8 cellular contexts compared by ENCODE assay signal in the genomic region with DNA sequence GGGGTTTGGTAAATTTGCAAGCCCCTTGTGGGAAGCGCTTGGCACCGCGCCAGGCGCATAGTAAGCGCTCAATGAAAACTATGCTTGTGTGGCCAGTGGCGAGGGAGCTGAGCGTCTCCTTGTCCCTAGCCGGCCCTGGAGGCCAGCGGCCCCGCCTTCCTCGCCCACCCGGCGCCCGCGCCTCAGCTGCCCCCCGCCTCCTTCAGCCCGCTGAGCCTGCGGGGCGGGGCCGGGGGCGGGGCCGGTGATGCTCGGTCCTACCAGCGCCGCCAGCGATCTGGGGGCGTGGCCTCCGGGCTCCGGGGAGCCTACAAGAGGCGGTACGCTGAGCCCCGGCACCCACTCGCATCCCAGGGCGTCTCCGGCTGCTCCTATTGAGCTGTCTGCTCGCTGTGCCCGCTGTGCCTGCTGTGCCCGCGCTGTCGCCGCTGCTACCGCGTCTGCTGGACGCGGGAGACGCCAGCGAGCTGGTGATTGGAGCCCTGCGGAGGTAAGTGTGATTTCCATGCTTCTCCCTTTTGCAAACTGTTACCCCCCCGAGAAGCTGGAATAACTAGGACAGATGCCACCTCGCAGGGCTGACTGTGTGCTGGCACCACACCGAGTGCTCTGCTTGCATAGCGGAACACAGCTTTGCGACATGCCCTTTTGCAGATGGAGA. TPM values are rescaled to one million over a fixed set of nuclear protein-coding genes. Genes with fewer than 3 reads are reported as not detected.
A peak's percentile ranks its signal among the peaks of the same experiment; 100 is the strongest.
DNase-seq lines count a peak whose midpoint lies in the region; ATAC-seq and TF ChIP-seq lines count a peak whose summit lies in the region.

TSS of gene CRISPLD2 (plus strand) at position 342 of the 661 bp plus-strand sequence. CDS start 18,511 bp downstream, outside the sequence.

- peak within 1 kb of the TSS; percentile 81 to 99 (median 96) for H3K4me2 ChIP-seq in BLaER1 treated with 17β-estradiol and CSF1 and Interleukin-3, amounts not matched to agents 10 nM and 100 nM

- peak in 1 of 2 donors; percentile 87 for TF ChIP-seq POLR2A in lower leg skin (IDR thresholded peaks at IDR 0.05)

- peaks cover 0 to 28% (median 19%) of the 10 kb centered on the region in 11 experiments; a peak in 15 of 22 replicates for H4K20me1 ChIP-seq in BLaER1 treated with 17β-estradiol and CSF1 and Interleukin-3, amounts not matched to agents 10 nM and 100 nM

- no peak within 1 kb of the TSS for H3K27ac ChIP-seq in BLaER1 treated with 17β-estradiol and CSF1 and Interleukin-3, amounts not matched to agents 10 nM and 100 nM

- no peak for TF ChIP-seq CTCF in lower leg skin (IDR thresholded peaks at IDR 0.05)

- peak within 1 kb of the TSS; percentile 33 to 73 (median 62); a peak in 19 of 20 replicates for H3K4me3 ChIP-seq in BLaER1 treated with 17β-estradiol and CSF1 and Interleukin-3, amounts not matched to agents 10 nM and 100 nM
- H3K4me3 ChIP-seq in lower leg skin (ENCODE audit: low read depth, poor library complexity, severe bottlenecking): peak within 1 kb of the TSS; percentile 25

- H3K27me3 ChIP-seq in BLaER1 treated with 17β-estradiol and CSF1 and Interleukin-3, amounts not matched to agents 10 nM and 100 nM: peaks cover 0 to 16% (median 8%) of the 10 kb centered on the region in 11 experiments; a peak in 11 of 22 replicates

- peak; percentile 89 for DNase-seq in NCI-H748 (lab: John Stamatoyannopoulos, UW; ENCODE audit: unreplicated experiment)
- peak; percentile 66 to 75 for DNase-seq in activated CD8-positive, alpha-beta memory T cell treated with anti-CD3 and anti-CD28 coated beads for 1 hour (ENCODE audit: extremely low read depth in 1 of 2, low read depth in 1 of 2)
- DNase-seq in ecto neural progenitor cell (ENCODE audit: low spot score): peak; percentile 95
- DNase-seq in lower leg skin (ENCODE audit: low spot score in 2 of 2): peak; percentile 88 to 98
- peak; percentile 83 for DNase-seq in stimulated activated CD4-positive, alpha-beta T cell treated with anti-CD3 and anti-CD28 coated beads, Interleukin-2, amount 100 ng/mL, for 4 hours (ENCODE audit: low read depth)
- no peak for DNase-seq in GF-D8 (lab: John Stamatoyannopoulos, UW)

- intact Hi-C loops in lower leg skin (cut with DNase I; ENCODE audit: low total_unique reads): no loop called here

- peak within 1 kb of the TSS in 10 of 11 experiments; percentile 12 to 73 (median 58); a peak in 17 of 22 replicates for H3K9ac ChIP-seq in BLaER1 treated with 17β-estradiol and CSF1 and Interleukin-3, amounts not matched to agents 10 nM and 100 nM

- ATAC-seq in HG03139 (IDR thresholded peaks at IDR 0.05; ENCODE audit: unreplicated experiment): peak; percentile 50

- WGBS in lower leg skin, 2 donors: 2 to 3% methylated on average over 31 to 53 of the region's 53 CpGs

- H3K9me3 ChIP-seq in BLaER1 treated with 17β-estradiol and CSF1 and Interleukin-3, amounts not matched to agents 10 nM and 100 nM (replicated peaks in 1 of 11): peaks cover 0 to 7% (median 0%) of the 10 kb centered on the region in 11 experiments; a peak in 2 of 22 replicates

- peaks cover 24 to 85% (median 59%) of the 10 kb centered on the region in 10 experiments for H3K4me1 ChIP-seq in BLaER1 treated with 17β-estradiol and CSF1 and Interleukin-3, amounts not matched to agents 10 nM and 100 nM

- H3K36me3 ChIP-seq in BLaER1 treated with 17β-estradiol and CSF1 and Interleukin-3, amounts not matched to agents 10 nM and 100 nM: peaks cover 0 to 10% (median 0%) of the 10 kb centered on the region in 11 experiments; a peak in 3 of 22 replicates

RNA-seq across cellular contexts. Expression of gene CRISPLD2, which starts in this region (rescaled TPM):
- total RNA-seq in lower leg skin: 100 to 1,000 TPM in 1 of 4 donors, 10 to 100 TPM in 3; 48.0 to 105 (median 69.5) TPM
